Comparison of ENCODE assay signal across 18 cellular contexts in the genomic region with DNA sequence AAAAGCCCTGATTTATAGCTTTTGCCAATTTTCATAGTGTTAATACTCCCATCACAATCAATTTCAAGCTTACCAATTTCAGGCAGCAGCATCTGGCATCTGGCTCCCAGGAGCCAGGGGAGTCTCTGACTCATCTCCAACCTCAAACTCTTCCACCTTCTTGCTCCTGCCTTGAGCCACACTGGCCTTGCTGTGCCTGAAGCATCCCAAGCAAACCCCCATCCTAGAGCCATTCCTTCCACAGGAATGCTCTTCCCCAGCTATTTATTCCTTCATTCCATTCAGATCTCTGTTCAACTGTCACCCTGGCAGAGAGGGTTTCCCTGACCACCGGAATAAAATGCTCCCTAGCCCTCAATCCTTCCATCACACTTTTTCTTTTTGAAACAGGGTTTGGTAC. TPM values are rescaled to one million over a fixed set of nuclear protein-coding genes. Genes with fewer than 3 reads are reported as not detected.
DNase-seq lines count a peak whose midpoint lies in the region; ATAC-seq and TF ChIP-seq lines count a peak whose summit lies in the region.
"Had no signal": no experiment of that assay in that cellular context is flagged by ENCODE, and none has a peak within 500 bp of the region (broad histone marks: within the 10 kb centered on the region; RNA-seq: fewer than 3 reads in every experiment).

No MANE protein-coding gene starts in this region.

- TF ChIP-seq EP300 in tibial nerve (IDR thresholded peaks at IDR 0.05) = no peak

- H3K36me3 Mint-ChIP-seq in HFFc6 (ENCODE audit: low read depth) = no peaks in the 10 kb centered on the region
- H3K36me3 Mint-ChIP-seq in natural killer cell = no peaks in the 10 kb centered on the region
- H3K36me3 Mint-ChIP-seq: CD8-positive, alpha-beta memory T cell had no signal

- H3K4me1 Mint-ChIP-seq in HFFc6 (ENCODE audit: low read depth) (peaks cover 9% of the 10 kb centered on the region), natural killer cell (no peaks in the 10 kb centered on the region)
- H3K4me1 Mint-ChIP-seq: CD8-positive, alpha-beta memory T cell had no signal

- H3K9me3 ChIP-seq in tibial nerve = no peaks in the 10 kb centered on the region
- H3K9me3 ChIP-seq: A549, HAP-1, SJCRH30 had no signal

- DNase-seq in AG08395 (ENCODE audit: low spot score) (peak; percentile 48), HFFc6 (peak; percentile 39), foreskin keratinocyte (no peak), GF-D8 (lab: John Stamatoyannopoulos, UW) (no peak), tibial nerve (ENCODE audit: low spot score in 2 of 2) (no peak), natural killer cell (no peak), GM10266 (ENCODE audit: extremely low spot score) (no peak)
- DNase-seq: C1 segment of cervical spinal cord; CD8-positive, alpha-beta memory T cell; NCI-H187; NCI-H2107; NCI-H345; NCI-H524 treated with DMSO at 0.1 percent for 48 hours; SJCRH30 had no signal

- H3K27ac ChIP-seq in foreskin keratinocyte (no peak overlapping the region), tibial nerve (no peak overlapping the region)
- H3K27ac ChIP-seq: A549, RWPE1, SJCRH30 had no signal

- intact Hi-C loops in natural killer cell (cut with micrococcal nuclease) = no loop called here

- ATAC-seq in SK-N-SH treated with all-trans-retinoic acid at 6 μM for 48 hours (peak; percentile 81), foreskin keratinocyte (peak; percentile 26), natural killer cell (no peak)
- ATAC-seq: A549 had no signal

- WGBS in tibial nerve, 2 donors = 75 to 86% methylated on average over 1 of the region's 1 CpG

- no peaks in the 10 kb centered on the region for H3K36me3 ChIP-seq in tibial nerve
- H3K36me3 ChIP-seq: HAP-1, SJCRH30 had no signal

- H3K4me3 Mint-ChIP-seq in HFFc6 (no peak overlapping the region), natural killer cell (no peak overlapping the region)
- H3K4me3 Mint-ChIP-seq: CD8-positive, alpha-beta memory T cell had no signal

- H3K27ac Mint-ChIP-seq in HFFc6 = no peak overlapping the region
- no peak overlapping the region for H3K27ac Mint-ChIP-seq in natural killer cell
- H3K27ac Mint-ChIP-seq: CD8-positive, alpha-beta memory T cell had no signal

- H3K4me1 ChIP-seq in foreskin keratinocyte = no peaks in the 10 kb centered on the region
- H3K4me1 ChIP-seq in tibial nerve = peaks cover 0 to 4% (median 0%) of the 10 kb centered on the region in 4 donors
- H3K4me1 ChIP-seq: HAP-1, SJCRH30 had no signal

- H3K9me3 Mint-ChIP-seq in HFFc6 (no peaks in the 10 kb centered on the region), natural killer cell (no peaks in the 10 kb centered on the region)
- H3K9me3 Mint-ChIP-seq: CD8-positive, alpha-beta memory T cell had no signal

- H3K27me3 ChIP-seq in foreskin keratinocyte (no peaks in the 10 kb centered on the region), tibial nerve (no peaks in the 10 kb centered on the region)

- H3K4me3 ChIP-seq in tibial nerve = no peak overlapping the region
- H3K4me3 ChIP-seq: A549, HAP-1, SJCRH30 had no signal

- H3K27me3 Mint-ChIP-seq in HFFc6 (ENCODE audit: insufficient read depth) (peaks cover 10% of the 10 kb centered on the region), natural killer cell (ENCODE audit: low read depth in 2 of 2) (no peaks in the 10 kb centered on the region)

- TF ChIP-seq POLR2A in tibial nerve (IDR thresholded peaks at IDR 0.05) = no peak

- TF ChIP-seq CTCF in HFFc6 (IDR thresholded peaks at IDR 0.05) (no peak), foreskin keratinocyte (conservative IDR thresholded peaks at IDR 0.05) (no peak), tibial nerve (IDR thresholded peaks at IDR 0.05) (no peak), natural killer cell (IDR thresholded peaks at IDR 0.05) (no peak), GM10266 (IDR thresholded peaks at IDR 0.05; ENCODE audit: control insufficient read depth, insufficient read depth, low read depth, missing control alignments) (no peak)

TF ChIP-seq in SK-N-SH treated with all-trans-retinoic acid at 6 μM for 48 hours, 23 proteins besides CTCF, POLR2A, EP300 and RAD21:
- TF ChIP-seq SNAI2 (CRISPR knock-in tag; IDR thresholded peaks at IDR 0.05) (no peak), ZNF70 (CRISPR knock-in tag; IDR thresholded peaks at IDR 0.05) (no peak), TCF4 (CRISPR knock-in tag; IDR thresholded peaks at IDR 0.05; ENCODE audit: borderline replicate concordance) (no peak), RARB (CRISPR knock-in tag; IDR thresholded peaks at IDR 0.05) (no peak), OSR1 (CRISPR knock-in tag; IDR thresholded peaks at IDR 0.05) (no peak)
- TF ChIP-seq, protein P1, sequence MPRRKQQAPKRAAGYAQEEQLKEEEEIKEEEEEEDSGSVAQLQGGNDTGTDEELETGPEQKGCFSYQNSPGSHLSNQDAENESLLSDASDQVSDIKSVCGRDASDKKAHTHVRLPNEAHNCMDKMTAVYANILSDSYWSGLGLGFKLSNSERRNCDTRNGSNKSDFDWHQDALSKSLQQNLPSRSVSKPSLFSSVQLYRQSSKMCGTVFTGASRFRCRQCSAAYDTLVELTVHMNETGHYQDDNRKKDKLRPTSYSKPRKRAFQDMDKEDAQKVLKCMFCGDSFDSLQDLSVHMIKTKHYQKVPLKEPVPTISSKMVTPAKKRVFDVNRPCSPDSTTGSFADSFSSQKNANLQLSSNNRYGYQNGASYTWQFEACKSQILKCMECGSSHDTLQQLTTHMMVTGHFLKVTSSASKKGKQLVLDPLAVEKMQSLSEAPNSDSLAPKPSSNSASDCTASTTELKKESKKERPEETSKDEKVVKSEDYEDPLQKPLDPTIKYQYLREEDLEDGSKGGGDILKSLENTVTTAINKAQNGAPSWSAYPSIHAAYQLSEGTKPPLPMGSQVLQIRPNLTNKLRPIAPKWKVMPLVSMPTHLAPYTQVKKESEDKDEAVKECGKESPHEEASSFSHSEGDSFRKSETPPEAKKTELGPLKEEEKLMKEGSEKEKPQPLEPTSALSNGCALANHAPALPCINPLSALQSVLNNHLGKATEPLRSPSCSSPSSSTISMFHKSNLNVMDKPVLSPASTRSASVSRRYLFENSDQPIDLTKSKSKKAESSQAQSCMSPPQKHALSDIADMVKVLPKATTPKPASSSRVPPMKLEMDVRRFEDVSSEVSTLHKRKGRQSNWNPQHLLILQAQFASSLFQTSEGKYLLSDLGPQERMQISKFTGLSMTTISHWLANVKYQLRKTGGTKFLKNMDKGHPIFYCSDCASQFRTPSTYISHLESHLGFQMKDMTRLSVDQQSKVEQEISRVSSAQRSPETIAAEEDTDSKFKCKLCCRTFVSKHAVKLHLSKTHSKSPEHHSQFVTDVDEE (CRISPR knock-in tag; IDR thresholded peaks at IDR 0.05) = no peak
- TF ChIP-seq, protein P2, sequence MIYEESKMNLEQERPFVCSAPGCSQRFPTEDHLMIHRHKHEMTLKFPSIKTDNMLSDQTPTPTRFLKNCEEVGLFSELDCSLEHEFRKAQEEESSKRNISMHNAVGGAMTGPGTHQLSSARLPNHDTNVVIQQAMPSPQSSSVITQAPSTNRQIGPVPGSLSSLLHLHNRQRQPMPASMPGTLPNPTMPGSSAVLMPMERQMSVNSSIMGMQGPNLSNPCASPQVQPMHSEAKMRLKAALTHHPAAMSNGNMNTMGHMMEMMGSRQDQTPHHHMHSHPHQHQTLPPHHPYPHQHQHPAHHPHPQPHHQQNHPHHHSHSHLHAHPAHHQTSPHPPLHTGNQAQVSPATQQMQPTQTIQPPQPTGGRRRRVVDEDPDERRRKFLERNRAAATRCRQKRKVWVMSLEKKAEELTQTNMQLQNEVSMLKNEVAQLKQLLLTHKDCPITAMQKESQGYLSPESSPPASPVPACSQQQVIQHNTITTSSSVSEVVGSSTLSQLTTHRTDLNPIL (CRISPR knock-in tag; IDR thresholded peaks at IDR 0.05; ENCODE audit: low read depth) = no peak

RNA-seq across cellular contexts. Expression of gene PPP1CC, which starts 13.9 kb away (rescaled TPM):
- 100 to 1,000 TPM in 5 of 6 experiments, 10 to 100 TPM in 1; 95.2 to 140 (median 134) TPM for total RNA-seq in HFFc6 (2021; fragmentation: NEBNext Ultra II Directional; extraction: Animal tissue kit (Norgen Biotek cat#: 25700))
- 118 and 143 TPM in 2 replicates for total RNA-seq in foreskin keratinocyte
- polyA plus RNA-seq in foreskin keratinocyte = 76.2 and 107 TPM in 2 replicates
- 10 to 100 TPM; 74.5 to 96.4 (median 83.9) TPM for total RNA-seq in tibial nerve
- 100 to 1,000 TPM; 114 to 121 (median 117) TPM for total RNA-seq in natural killer cell

Comparison
In these comparisons a context has a peak if more than half of its experiments do, and no peak if none do; other contexts are left out.
1. DNase-seq: peak in AG08395 (single experiment) and HFFc6 (single experiment); none in foreskin keratinocyte (0 of 2), GF-D8 (single experiment), tibial nerve (0 of 2), natural killer cell (single experiment) and GM10266 (single experiment).
2. ATAC-seq: peak in SK-N-SH treated with all-trans-retinoic acid at 6 μM for 48 hours (single experiment) and foreskin keratinocyte (single experiment); none in natural killer cell (0 of 3).